27 cellular contexts compared by ENCODE assay signal in the genomic region with DNA sequence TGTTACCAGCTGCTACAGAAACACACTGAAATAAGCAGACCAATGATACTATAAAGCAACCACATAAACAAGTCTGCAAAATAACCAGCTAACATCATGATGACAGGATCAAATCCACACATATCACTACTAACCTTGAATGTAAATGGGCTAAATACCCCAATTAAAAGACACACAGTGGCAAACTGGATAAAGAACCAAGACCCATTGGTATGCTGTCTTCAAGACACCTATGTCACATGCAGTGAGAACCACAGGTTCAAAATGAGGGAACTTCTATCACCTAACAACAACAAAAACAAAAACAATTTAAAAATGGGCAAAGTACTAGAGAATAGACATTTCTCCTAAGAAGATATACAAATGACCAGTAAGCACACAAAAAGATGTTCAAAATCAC.
DNase-seq lines count a peak whose midpoint lies in the region; TF ChIP-seq lines count a peak whose summit lies in the region.
"Had no signal": no experiment of that assay in that cellular context is flagged by ENCODE, and none has a peak within 500 bp of the region (broad histone marks: within the 10 kb centered on the region; RNA-seq: fewer than 3 reads in every experiment).

No MANE protein-coding gene starts in this region.

- H3K4me1 ChIP-seq in HEK293 (ENCODE audit: control insufficient read depth, insufficient read depth, low read length), result no peaks in the 10 kb centered on the region
- H3K4me1 ChIP-seq: A549; BE2C; BLaER1; BLaER1 treated with 17β-estradiol and CSF1 and Interleukin-3, amounts not matched to agents 10 nM and 100 nM; Caco-2 had no signal

- CTCF ChIA-PET in HEK293 (lab: Yijun Ruan, JAX), result no interaction called here

- no peak overlapping the region for H3K27ac ChIP-seq in HEK293 (ENCODE audit: extremely low read depth, low read depth, low read length)
- H3K27ac ChIP-seq: 22Rv1; A549; BLaER1; BLaER1 treated with 17β-estradiol and CSF1 and Interleukin-3, amounts not matched to agents 10 nM and 100 nM; C4-2B had no signal

- POLR2A ChIA-PET in HEK293 (lab: Yijun Ruan, JAX), result no interaction called here

- H3K4me3 ChIP-seq in HEK293 (ENCODE audit: low read depth, low read length), result no peak overlapping the region
- H3K4me3 ChIP-seq: A549; BLaER1; BLaER1 treated with 17β-estradiol and CSF1 and Interleukin-3, amounts not matched to agents 10 nM and 100 nM had no signal

- no peak for DNase-seq in NCI-H1092 treated with DMSO at 0.1 percent for 48 hours (lab: John Stamatoyannopoulos, UW)
- DNase-seq: 8988T; ACHN; AML-193; BE2C; C1 segment of cervical spinal cord; Caco-2; Calu3; CD4-positive, alpha-beta memory T cell; CD4-positive, alpha-beta T cell; CD4-positive, CD25-positive, alpha-beta regulatory T cell; CD8-positive, alpha-beta memory T cell; CD8-positive, alpha-beta T cell; COR-L47; DMS 273 treated with DMSO at 0.1 percent for 48 hours; DMS153; DMS53; DMS79; DMS79 treated with DMSO at 0.1 percent for 48 hours; DND-41; EL had no signal

- no peaks in the 10 kb centered on the region for H3K9me3 ChIP-seq in HEK293 (ENCODE audit: control insufficient read depth, insufficient read depth, low read depth, low read length)
- H3K9me3 ChIP-seq: BE2C had no signal

- H3K36me3 ChIP-seq in HEK293 (ENCODE audit: control insufficient read depth in 2 of 2, insufficient read depth in 1 of 2, low read length in 2 of 2), result no peaks in the 10 kb centered on the region
- H3K36me3 ChIP-seq: BE2C had no signal

- no peak for TF ChIP-seq CTCF in HEK293 (tag by site-specific recombination; IDR thresholded peaks at IDR 0.05)

TF ChIP-seq in HEK293, 187 proteins besides CTCF, POLR2A, EP300 and RAD21:
- TF ChIP-seq ZNF335 (tag by site-specific recombination; conservative IDR thresholded peaks at IDR 0.05), result no peak
- TF ChIP-seq PBX3 (CRISPR knock-in tag; IDR thresholded peaks at IDR 0.05), result no peak
- TF ChIP-seq ZNF214 (tag by site-specific recombination; IDR thresholded peaks at IDR 0.05; ENCODE audit: borderline replicate concordance), result no peak
- TF ChIP-seq ZNF2 (tag by site-specific recombination; IDR thresholded peaks at IDR 0.05), result no peak
- TF ChIP-seq, protein P1, sequence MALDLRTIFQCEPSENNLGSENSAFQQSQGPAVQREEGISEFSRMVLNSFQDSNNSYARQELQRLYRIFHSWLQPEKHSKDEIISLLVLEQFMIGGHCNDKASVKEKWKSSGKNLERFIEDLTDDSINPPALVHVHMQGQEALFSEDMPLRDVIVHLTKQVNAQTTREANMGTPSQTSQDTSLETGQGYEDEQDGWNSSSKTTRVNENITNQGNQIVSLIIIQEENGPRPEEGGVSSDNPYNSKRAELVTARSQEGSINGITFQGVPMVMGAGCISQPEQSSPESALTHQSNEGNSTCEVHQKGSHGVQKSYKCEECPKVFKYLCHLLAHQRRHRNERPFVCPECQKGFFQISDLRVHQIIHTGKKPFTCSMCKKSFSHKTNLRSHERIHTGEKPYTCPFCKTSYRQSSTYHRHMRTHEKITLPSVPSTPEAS (tag by site-specific recombination; IDR thresholded peaks at IDR 0.05), result no peak
- no peak for TF ChIP-seq ZNF555 (tag by site-specific recombination; conservative IDR thresholded peaks at IDR 0.05)
- TF ChIP-seq FEZF1 (tag by site-specific recombination; IDR thresholded peaks at IDR 0.05), result no peak
- TF ChIP-seq ZNF423 (tag by site-specific recombination; IDR thresholded peaks at IDR 0.05), result no peak
- TF ChIP-seq GFI1B (tag by site-specific recombination; IDR thresholded peaks at IDR 0.05), result no peak
- peak; percentile 74; the same call in 1 of the 2 replicates for TF ChIP-seq ZNF558 (tag by site-specific recombination; IDR thresholded peaks at IDR 0.05)
- TF ChIP-seq ZNF658 (tag by site-specific recombination; IDR thresholded peaks at IDR 0.05), result no peak
- peak; percentile 84 for TF ChIP-seq ZNF529 (tag by site-specific recombination; IDR thresholded peaks at IDR 0.05; ENCODE audit: insufficient replicate concordance)
- TF ChIP-seq ZSCAN5A (tag by site-specific recombination; IDR thresholded peaks at IDR 0.05), result no peak
- TF ChIP-seq ZNF416 (tag by site-specific recombination; IDR thresholded peaks at IDR 0.05), result no peak
- TF ChIP-seq, protein P2, sequence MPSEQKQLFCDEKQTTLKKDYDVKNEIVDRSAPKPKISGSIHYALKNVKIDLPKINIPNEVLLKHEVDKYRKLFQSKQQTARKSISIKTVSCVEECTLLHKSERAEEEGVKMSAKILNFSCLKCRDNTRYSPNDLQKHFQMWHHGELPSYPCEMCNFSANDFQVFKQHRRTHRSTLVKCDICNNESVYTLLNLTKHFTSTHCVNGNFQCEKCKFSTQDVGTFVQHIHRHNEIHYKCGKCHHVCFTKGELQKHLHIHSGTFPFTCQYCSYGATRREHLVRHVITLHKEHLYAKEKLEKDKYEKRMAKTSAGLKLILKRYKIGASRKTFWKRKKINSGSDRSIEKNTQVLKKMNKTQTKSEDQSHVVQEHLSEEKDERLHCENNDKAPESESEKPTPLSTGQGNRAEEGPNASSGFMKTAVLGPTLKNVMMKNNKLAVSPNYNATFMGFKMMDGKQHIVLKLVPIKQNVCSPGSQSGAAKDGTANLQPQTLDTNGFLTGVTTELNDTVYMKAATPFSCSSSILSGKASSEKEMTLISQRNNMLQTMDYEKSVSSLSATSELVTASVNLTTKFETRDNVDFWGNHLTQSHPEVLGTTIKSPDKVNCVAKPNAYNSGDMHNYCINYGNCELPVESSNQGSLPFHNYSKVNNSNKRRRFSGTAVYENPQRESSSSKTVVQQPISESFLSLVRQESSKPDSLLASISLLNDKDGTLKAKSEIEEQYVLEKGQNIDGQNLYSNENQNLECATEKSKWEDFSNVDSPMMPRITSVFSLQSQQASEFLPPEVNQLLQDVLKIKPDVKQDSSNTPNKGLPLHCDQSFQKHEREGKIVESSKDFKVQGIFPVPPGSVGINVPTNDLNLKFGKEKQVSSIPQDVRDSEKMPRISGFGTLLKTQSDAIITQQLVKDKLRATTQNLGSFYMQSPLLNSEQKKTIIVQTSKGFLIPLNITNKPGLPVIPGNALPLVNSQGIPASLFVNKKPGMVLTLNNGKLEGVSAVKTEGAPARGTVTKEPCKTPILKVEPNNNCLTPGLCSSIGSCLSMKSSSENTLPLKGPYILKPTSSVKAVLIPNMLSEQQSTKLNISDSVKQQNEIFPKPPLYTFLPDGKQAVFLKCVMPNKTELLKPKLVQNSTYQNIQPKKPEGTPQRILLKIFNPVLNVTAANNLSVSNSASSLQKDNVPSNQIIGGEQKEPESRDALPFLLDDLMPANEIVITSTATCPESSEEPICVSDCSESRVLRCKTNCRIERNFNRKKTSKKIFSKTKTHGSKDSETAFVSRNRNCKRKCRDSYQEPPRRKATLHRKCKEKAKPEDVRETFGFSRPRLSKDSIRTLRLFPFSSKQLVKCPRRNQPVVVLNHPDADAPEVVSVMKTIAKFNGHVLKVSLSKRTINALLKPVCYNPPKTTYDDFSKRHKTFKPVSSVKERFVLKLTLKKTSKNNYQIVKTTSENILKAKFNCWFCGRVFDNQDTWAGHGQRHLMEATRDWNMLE (tag by site-specific recombination; conservative IDR thresholded peaks at IDR 0.05; ENCODE audit: low read depth), result no peak
- TF ChIP-seq BCL11A (tag by site-specific recombination; IDR thresholded peaks at IDR 0.05; ENCODE audit: low read depth), result no peak
- TF ChIP-seq ZFP41 (tag by site-specific recombination; IDR thresholded peaks at IDR 0.05; ENCODE audit: borderline replicate concordance), result no peak
- peak; percentile 75 for TF ChIP-seq SETDB1 (IDR thresholded peaks at IDR 0.05; ENCODE audit: insufficient read length, low read length)
- no peak for TF ChIP-seq ZNF707 (tag by site-specific recombination; IDR thresholded peaks at IDR 0.05)
